28 cellular contexts compared by ENCODE assay signal in genomic region chr17:1076299-1076981, GRCh38.
DNase-seq lines count a peak whose midpoint lies in the region; ATAC-seq and TF ChIP-seq lines count a peak whose summit lies in the region.
"Had no signal": no experiment of that assay in that cellular context is flagged by ENCODE, and none has a peak within 500 bp of the region (broad histone marks: within the 10 kb centered on the region; RNA-seq: fewer than 3 reads in every experiment).

No MANE protein-coding gene starts in this region.

- ATAC-seq in left cardiac atrium (no peak), heart right ventricle (no peak)
- ATAC-seq in stimulated activated naive B cell treated with anti-CD40 and anti-IgM and Interleukin-4, amounts not matched to agents 10 μg/mL and 1 μg/mL and 100 μg/mL, for 72 hours (replicated peaks), result no peak
- ATAC-seq: activated CD8-positive, alpha-beta T cell treated with anti-CD3 and anti-CD28 coated beads, Interleukin-2, amount 10 ng/mL, durations not matched to agents 7 days and 5 days; gastroesophageal sphincter; pancreas; sciatic nerve; stimulated activated memory B cell treated with anti-CD40 and anti-IgM and Interleukin-4, amounts not matched to agents 10 μg/mL and 1 μg/mL and 100 μg/mL, for 72 hours had no signal

- WGBS in heart right ventricle, 2 donors, result 81 to 89% methylated on average over 15 of the region's 15 CpGs

- no peak overlapping the region for H3K4me3 Mint-ChIP-seq in stimulated activated naive B cell treated with anti-CD40 and anti-IgM and Interleukin-4, amounts not matched to agents 10 μg/mL and 1 μg/mL and 100 μg/mL, for 72 hours
- H3K4me3 Mint-ChIP-seq: activated CD8-positive, alpha-beta T cell treated with anti-CD3 and anti-CD28 coated beads, Interleukin-2, amount 10 ng/mL, durations not matched to agents 7 days and 5 days; activated naive CD8-positive, alpha-beta T cell treated with anti-CD3 and anti-CD28 coated beads, Interleukin-2, amount 10 ng/mL, durations not matched to agents 7 days and 5 days; immature natural killer cell; nephron; stimulated activated memory B cell treated with anti-CD40 and anti-IgM and Interleukin-4, amounts not matched to agents 10 μg/mL and 1 μg/mL and 100 μg/mL, for 72 hours; T-helper 2 cell treated with Interferon-gamma antibody and Interleukin-4, amounts not matched to agents 5 μg/mL and 100 μg/mL, for 36 hours had no signal

- H3K27me3 ChIP-seq in heart right ventricle, result no peaks in the 10 kb centered on the region
- H3K27me3 ChIP-seq: ascending aorta, gastroesophageal sphincter, pancreas, suprapubic skin had no signal

- H3K4me3 ChIP-seq in heart right ventricle, result no peak overlapping the region
- H3K4me3 ChIP-seq: ascending aorta, gastroesophageal sphincter, pancreas, suprapubic skin had no signal

- H3K27ac ChIP-seq in heart right ventricle, result no peak overlapping the region
- H3K27ac ChIP-seq: ascending aorta, C4-2B, gastroesophageal sphincter, pancreas, suprapubic skin had no signal

- peaks cover 37 to 48% of the 10 kb centered on the region in 2 donors for H3K36me3 Mint-ChIP-seq in stimulated activated naive B cell treated with anti-CD40 and anti-IgM and Interleukin-4, amounts not matched to agents 10 μg/mL and 1 μg/mL and 100 μg/mL, for 72 hours
- H3K36me3 Mint-ChIP-seq: immature natural killer cell had no signal

- H3K27ac Mint-ChIP-seq in stimulated activated naive B cell treated with anti-CD40 and anti-IgM and Interleukin-4, amounts not matched to agents 10 μg/mL and 1 μg/mL and 100 μg/mL, for 72 hours, result peak overlapping the region; percentile 59
- H3K27ac Mint-ChIP-seq: activated CD8-positive, alpha-beta T cell treated with anti-CD3 and anti-CD28 coated beads, Interleukin-2, amount 10 ng/mL, durations not matched to agents 7 days and 5 days; activated naive CD8-positive, alpha-beta T cell treated with anti-CD3 and anti-CD28 coated beads, Interleukin-2, amount 10 ng/mL, durations not matched to agents 7 days and 5 days; immature natural killer cell; nephron; stimulated activated memory B cell treated with anti-CD40 and anti-IgM and Interleukin-4, amounts not matched to agents 10 μg/mL and 1 μg/mL and 100 μg/mL, for 72 hours; T-helper 2 cell treated with Interferon-gamma antibody and Interleukin-4, amounts not matched to agents 5 μg/mL and 100 μg/mL, for 36 hours had no signal

- H3K27me3 Mint-ChIP-seq in stimulated activated naive B cell treated with anti-CD40 and anti-IgM and Interleukin-4, amounts not matched to agents 10 μg/mL and 1 μg/mL and 100 μg/mL, for 72 hours, result no peaks in the 10 kb centered on the region
- H3K27me3 Mint-ChIP-seq: activated naive CD8-positive, alpha-beta T cell treated with anti-CD3 and anti-CD28 coated beads, Interleukin-2, amount 10 ng/mL, durations not matched to agents 7 days and 5 days; stimulated activated memory B cell treated with anti-CD40 and anti-IgM and Interleukin-4, amounts not matched to agents 10 μg/mL and 1 μg/mL and 100 μg/mL, for 72 hours had no signal

- no peak for TF ChIP-seq CTCF in heart right ventricle (IDR thresholded peaks at IDR 0.05)

- DNase-seq in left cardiac atrium (peak; percentile 15), heart right ventricle (no peak), RPMI8226 (peak; percentile 88), islet precursor cell (peak; percentile 78), AG08395 (ENCODE audit: low spot score) (no peak)
- no peak for DNase-seq in stimulated activated naive B cell treated with anti-CD40 and anti-IgM and Interleukin-4, amounts not matched to agents 10 μg/mL and 1 μg/mL and 100 μg/mL, for 72 hours
- no peak for DNase-seq in activated CD4-positive, alpha-beta T cell treated with anti-CD3 and anti-CD28 coated beads for 4 hours
- DNase-seq in NK-92 treated with Interleukin-12 subunit alpha and Interleukin-12 subunit beta, amount 100 ng/mL, for 24 hours (lab: John Stamatoyannopoulos, UW), result no peak
- DNase-seq: activated CD8-positive, alpha-beta T cell treated with anti-CD3 and anti-CD28 coated beads, Interleukin-2, amount 10 ng/mL, durations not matched to agents 7 days and 5 days; activated effector memory CD4-positive, alpha-beta T cell treated with anti-CD3 and anti-CD28 coated beads, Interleukin-2, amount 50 U/mL, for 16 hours; activated naive CD8-positive, alpha-beta T cell treated with anti-CD3 and anti-CD28 coated beads, Interleukin-2, amount 10 ng/mL, durations not matched to agents 7 days and 5 days; caudate nucleus; HCEC 1CT; hypothalamus; immature natural killer cell; MV-4-11; NCI-H146; NCI-H526; stimulated activated CD4-positive, alpha-beta T cell treated with anti-CD3 and anti-CD28 coated beads, Interleukin-4, amount 100 ng/mL, for 24 hours had no signal

- H3K4me1 Mint-ChIP-seq in stimulated activated naive B cell treated with anti-CD40 and anti-IgM and Interleukin-4, amounts not matched to agents 10 μg/mL and 1 μg/mL and 100 μg/mL, for 72 hours, result no peaks in the 10 kb centered on the region
- H3K4me1 Mint-ChIP-seq: activated naive CD8-positive, alpha-beta T cell treated with anti-CD3 and anti-CD28 coated beads, Interleukin-2, amount 10 ng/mL, durations not matched to agents 7 days and 5 days; stimulated activated memory B cell treated with anti-CD40 and anti-IgM and Interleukin-4, amounts not matched to agents 10 μg/mL and 1 μg/mL and 100 μg/mL, for 72 hours had no signal

- intact Hi-C loops in left cardiac atrium (cut with DNase I) (no loop called here), heart right ventricle (cut with DNase I) (no loop called here)

- H3K9me3 ChIP-seq in heart right ventricle, result no peaks in the 10 kb centered on the region
- H3K9me3 ChIP-seq: ascending aorta, gastroesophageal sphincter, pancreas, suprapubic skin had no signal

- no peaks in the 10 kb centered on the region for H3K9me3 Mint-ChIP-seq in stimulated activated naive B cell treated with anti-CD40 and anti-IgM and Interleukin-4, amounts not matched to agents 10 μg/mL and 1 μg/mL and 100 μg/mL, for 72 hours
- H3K9me3 Mint-ChIP-seq: activated naive CD8-positive, alpha-beta T cell treated with anti-CD3 and anti-CD28 coated beads, Interleukin-2, amount 10 ng/mL, durations not matched to agents 7 days and 5 days; immature natural killer cell; nephron; stimulated activated memory B cell treated with anti-CD40 and anti-IgM and Interleukin-4, amounts not matched to agents 10 μg/mL and 1 μg/mL and 100 μg/mL, for 72 hours; T-helper 2 cell treated with Interferon-gamma antibody and Interleukin-4, amounts not matched to agents 5 μg/mL and 100 μg/mL, for 36 hours had no signal

- peaks cover 7 to 51% (median 30%) of the 10 kb centered on the region in 9 donors for H3K4me1 ChIP-seq in heart right ventricle
- H3K4me1 ChIP-seq: pancreas had no signal

- H3K36me3 ChIP-seq in heart right ventricle, result peaks cover 0 to 88% (median 19%) of the 10 kb centered on the region in 9 donors
- H3K36me3 ChIP-seq: pancreas had no signal

Comparison
In these comparisons a context has a peak if more than half of its experiments do, and no peak if none do; other contexts are left out.
1. DNase-seq: peak in left cardiac atrium (single experiment), RPMI8226 (single experiment) and islet precursor cell (single experiment); none in heart right ventricle (0 of 2), stimulated activated naive B cell treated with anti-CD40 and anti-IgM and Interleukin-4, amounts not matched to agents 10 μg/mL and 1 μg/mL and 100 μg/mL, for 72 hours (single experiment), activated CD4-positive, alpha-beta T cell treated with anti-CD3 and anti-CD28 coated beads for 4 hours (0 of 2), AG08395 (single experiment) and NK-92 treated with Interleukin-12 subunit alpha and Interleukin-12 subunit beta, amount 100 ng/mL, for 24 hours (single experiment).